17 cellular contexts compared by ENCODE assay signal in genomic region chr1:115218034-115218405, GRCh38.
DNase-seq lines count a peak whose midpoint lies in the region; ATAC-seq, FAIRE-seq and TF ChIP-seq lines count a peak whose summit lies in the region.
"Had no signal": no experiment of that assay in that cellular context is flagged by ENCODE, and none has a peak within 500 bp of the region (broad histone marks: within the 10 kb centered on the region; RNA-seq: fewer than 3 reads in every experiment).

No MANE protein-coding gene starts in this region.

- peaks cover 34% of the 10 kb centered on the region for H3K4me1 ChIP-seq in adipocyte (ENCODE audit: control insufficient read depth, insufficient read depth, low read length)
- no peaks in the 10 kb centered on the region for H3K4me1 ChIP-seq in mesenchymal stem cell (ENCODE audit: control insufficient read depth, insufficient read depth, low read depth, low read length)
- H3K4me1 ChIP-seq in BE2C = no peaks in the 10 kb centered on the region

- H3K36me3 ChIP-seq in adipocyte (ENCODE audit: control insufficient read depth, insufficient read depth, low read length, severe bottlenecking) (no peaks in the 10 kb centered on the region), mesenchymal stem cell (ENCODE audit: control insufficient read depth in 1 of 2, insufficient read depth in 2 of 2, low read depth in 1 of 2, low read length in 2 of 2) (no peaks in the 10 kb centered on the region), BE2C (no peaks in the 10 kb centered on the region)

- H2BK120ac ChIP-seq in mesenchymal stem cell (ENCODE audit: low read depth, low read length) = no peak overlapping the region

- H2BK5ac ChIP-seq in mesenchymal stem cell (ENCODE audit: low read depth, low read length, poor library complexity, severe bottlenecking) = no peak overlapping the region

- peak overlapping the region; percentile 49; the same call in 1 of the 2 replicates for H3K27ac Mint-ChIP-seq in HFFc6
- H3K27ac Mint-ChIP-seq: CD8-positive, alpha-beta T cell; IgD-negative memory B cell had no signal

- H3K4me2 ChIP-seq in mesenchymal stem cell (ENCODE audit: low read length, poor library complexity, severe bottlenecking) = no peak overlapping the region
- H3K4me2 ChIP-seq: A549 had no signal

- 81% methylated on average over 4 of the region's 6 CpGs for WGBS in mesenchymal stem cell

- peaks cover 76% of the 10 kb centered on the region for H3K4me1 Mint-ChIP-seq in HFFc6 (ENCODE audit: low read depth)
- H3K4me1 Mint-ChIP-seq: CD14-positive monocyte, IgD-negative memory B cell had no signal

- no peaks in the 10 kb centered on the region for H3K79me1 ChIP-seq in mesenchymal stem cell (replicated peaks; ENCODE audit: low read length, poor library complexity, severe bottlenecking)

- H3K23ac ChIP-seq in mesenchymal stem cell (ENCODE audit: low read length in 2 of 2) = no peak overlapping the region

- H3K36me3 Mint-ChIP-seq in HFFc6 (ENCODE audit: low read depth) = peaks cover 52% of the 10 kb centered on the region
- H3K36me3 Mint-ChIP-seq: CD14-positive monocyte; CD8-positive, alpha-beta T cell; IgD-negative memory B cell had no signal

- no peak overlapping the region for H2AFZ ChIP-seq in mesenchymal stem cell (ENCODE audit: low read depth, low read length)

- H4K91ac ChIP-seq in mesenchymal stem cell (ENCODE audit: low read length) = no peak overlapping the region

- no peak overlapping the region for H3K14ac ChIP-seq in mesenchymal stem cell (ENCODE audit: low read length in 2 of 2)

- DNase-seq in HFFc6 (no peak), adipocyte (ENCODE audit: low read depth) (no peak), left ventricle myocardium superior (no peak), mesenchymal stem cell (no peak), hepatic stellate cell (ENCODE audit: low spot score) (no peak), BE2C (no peak), RCC 7860 (ENCODE audit: low spot score) (no peak)
- DNase-seq: CD8-positive, alpha-beta T cell; COR-L47; DMS53; GF-D8 had no signal

- H2BK12ac ChIP-seq in mesenchymal stem cell (ENCODE audit: low read length in 2 of 2) = no peak overlapping the region

- H2AK5ac ChIP-seq in mesenchymal stem cell (ENCODE audit: low read length, severe bottlenecking) = no peak overlapping the region

- H3K4me3 Mint-ChIP-seq in HFFc6 = peak overlapping the region; percentile 18; the same call in 1 of the 2 replicates
- H3K4me3 Mint-ChIP-seq: CD14-positive monocyte; CD8-positive, alpha-beta T cell; IgD-negative memory B cell had no signal

- H3K9me3 ChIP-seq in adipocyte (ENCODE audit: control insufficient read depth, low read length) (no peaks in the 10 kb centered on the region), mesenchymal stem cell (ENCODE audit: control insufficient read depth, low read length) (no peaks in the 10 kb centered on the region), BE2C (no peaks in the 10 kb centered on the region)
- H3K9me3 ChIP-seq: A549 had no signal

- peak; percentile 3 for ATAC-seq in left ventricle myocardium superior
- ATAC-seq: A549; CD8-positive, alpha-beta T cell; HCT116 had no signal

- no peaks in the 10 kb centered on the region for H3K27me3 ChIP-seq in adipocyte (replicated peaks; ENCODE audit: control insufficient read depth, insufficient read depth, low read length)
- no peaks in the 10 kb centered on the region for H3K27me3 ChIP-seq in mesenchymal stem cell (ENCODE audit: control insufficient read depth in 1 of 2, insufficient read depth in 1 of 2, low read length in 2 of 2)
- H3K27me3 ChIP-seq in BE2C = no peaks in the 10 kb centered on the region

- H3K18ac ChIP-seq in mesenchymal stem cell (ENCODE audit: low read depth in 1 of 2, low read length in 2 of 2) = no peak overlapping the region

- intact Hi-C loops in left ventricle myocardium superior (cut with micrococcal nuclease) = no loop called here

- H3K4me3 ChIP-seq in adipocyte (ENCODE audit: low read length) = no peak overlapping the region
- no peak overlapping the region for H3K4me3 ChIP-seq in mesenchymal stem cell (ENCODE audit: insufficient read depth in 1 of 2, low read depth in 1 of 2, low read length in 2 of 2)
- no peak overlapping the region for H3K4me3 ChIP-seq in BE2C (ENCODE audit: low read depth, low read length)
- H3K4me3 ChIP-seq: A549 had no signal

- no peaks in the 10 kb centered on the region; the same call in 1 of the 2 replicates for H3K27me3 Mint-ChIP-seq in HFFc6 (ENCODE audit: insufficient read depth)

- peak overlapping the region; percentile 24 for H3K9ac ChIP-seq in adipocyte (ENCODE audit: low read length)
- peak overlapping the region; percentile 17 for H3K9ac ChIP-seq in mesenchymal stem cell (ENCODE audit: low read length)

- FAIRE-seq in RCC 7860 (lab: Jason Lieb, UNC) = no peak
- FAIRE-seq: A549, D721Med, GM19239 had no signal

- H3K4ac ChIP-seq in mesenchymal stem cell (ENCODE audit: low read depth in 1 of 2, low read length in 2 of 2) = no peak overlapping the region

- no peak overlapping the region for H4K8ac ChIP-seq in mesenchymal stem cell (ENCODE audit: low read length)

- TF ChIP-seq CTCF in HFFc6 (IDR thresholded peaks at IDR 0.05) = no peak
- no peak for TF ChIP-seq CTCF in BE2C (IDR thresholded peaks at IDR 0.05; ENCODE audit: low read depth, low read length)

- H3K9me3 Mint-ChIP-seq in HFFc6 = no peaks in the 10 kb centered on the region
- H3K9me3 Mint-ChIP-seq: CD8-positive, alpha-beta T cell had no signal

- no peak overlapping the region for H2BK15ac ChIP-seq in mesenchymal stem cell (ENCODE audit: low read depth, poor library complexity, severe bottlenecking)

- H3K27ac ChIP-seq in mesenchymal stem cell (ENCODE audit: low read length, poor library complexity, severe bottlenecking) = no peak overlapping the region
- H3K27ac ChIP-seq: A549 had no signal
